ENCODE assay signal across 23 cellular contexts in the genomic region with DNA sequence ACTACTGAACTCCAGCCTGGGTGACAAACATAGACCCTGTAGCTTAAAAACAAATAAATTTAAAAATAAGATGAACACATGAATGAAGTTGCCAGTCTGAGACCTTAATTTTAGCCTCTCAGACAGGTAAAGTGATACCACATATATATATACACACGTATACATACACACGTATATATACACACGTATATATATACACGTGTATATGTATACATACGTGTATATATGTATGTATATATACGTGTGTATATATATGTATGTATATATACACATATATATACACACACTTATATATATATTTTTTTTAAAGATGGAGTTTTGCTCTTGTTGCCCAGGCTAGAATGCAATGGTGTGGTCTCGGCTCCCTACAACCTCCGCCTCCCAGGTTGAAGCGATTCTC.
A peak's percentile ranks its signal among the peaks of the same experiment; 100 is the strongest.
DNase-seq lines count a peak whose midpoint lies in the region; ATAC-seq, FAIRE-seq and TF ChIP-seq lines count a peak whose summit lies in the region.
"Had no signal": no experiment of that assay in that cellular context is flagged by ENCODE, and none has a peak within 500 bp of the region (broad histone marks: within the 10 kb centered on the region; RNA-seq: fewer than 3 reads in every experiment).

No MANE protein-coding gene starts in this region.

- H3K4me2 ChIP-seq in BLaER1 treated with 17β-estradiol and CSF1 and Interleukin-3, amounts not matched to agents 10 nM and 100 nM = peak overlapping the region in 7 of 11 experiments; percentile 18 to 64 (median 57); a peak in 10 of 22 replicates
- H3K4me2 ChIP-seq: PC-9 had no signal

- H3K27me3 ChIP-seq in BLaER1 treated with 17β-estradiol and CSF1 and Interleukin-3, amounts not matched to agents 10 nM and 100 nM = no peaks in the 10 kb centered on the region
- H3K27me3 ChIP-seq in body of pancreas (no peaks in the 10 kb centered on the region), stomach (no peaks in the 10 kb centered on the region)
- H3K27me3 ChIP-seq: MG63, SJSA1 had no signal

- no peak for DNase-seq in body of pancreas
- no peak for DNase-seq in stomach
- no peak for DNase-seq in mesothelial cell of epicardium (ENCODE audit: low spot score in 2 of 2, unreplicated experiment in 2 of 2)
- no peak for DNase-seq in T-helper 17 cell
- DNase-seq: CD8-positive, alpha-beta memory T cell; DMS 273 treated with DMSO at 0.1 percent for 48 hours; DND-41; HCEC 1CT; KBM-7; MG63; NCI-H1105 treated with DMSO at 0.1 percent for 48 hours; NCI-H1694; NCI-H2227 treated with DMSO at 0.1 percent for 48 hours; NCI-H526 treated with DMSO at 0.1 percent for 48 hours; PC-9; Right ventricle myocardium superior had no signal

- H3K27me3 Mint-ChIP-seq in mesothelial cell of epicardium (ENCODE audit: low read depth) (no peaks in the 10 kb centered on the region), T-helper 17 cell (no peaks in the 10 kb centered on the region)
- H3K27me3 Mint-ChIP-seq: CD8-positive, alpha-beta memory T cell had no signal

- TF ChIP-seq EP300 in stomach (IDR thresholded peaks at IDR 0.05) = no peak

- H3K4me3 Mint-ChIP-seq in mesothelial cell of epicardium = no peak overlapping the region
- no peak overlapping the region for H3K4me3 Mint-ChIP-seq in T-helper 17 cell
- H3K4me3 Mint-ChIP-seq: CD14-positive monocyte; CD8-positive, alpha-beta memory T cell had no signal

- no peak overlapping the region for H3K27ac ChIP-seq in BLaER1 treated with 17β-estradiol and CSF1 and Interleukin-3, amounts not matched to agents 10 nM and 100 nM
- H3K27ac ChIP-seq in body of pancreas (peak overlapping the region in 3 of 4 donors; percentile 7 to 45 (median 32)), stomach (peak overlapping the region in 3 of 5 donors; percentile 27 to 34 (median 29))
- H3K27ac ChIP-seq: PC-9, SJSA1 had no signal

- peaks cover 11 to 100% (median 37%) of the 10 kb centered on the region in 11 experiments; a peak in 17 of 22 replicates for H4K20me1 ChIP-seq in BLaER1 treated with 17β-estradiol and CSF1 and Interleukin-3, amounts not matched to agents 10 nM and 100 nM

- H3K9me3 ChIP-seq in BLaER1 treated with 17β-estradiol and CSF1 and Interleukin-3, amounts not matched to agents 10 nM and 100 nM (replicated peaks in 1 of 11) = no peaks in the 10 kb centered on the region
- no peaks in the 10 kb centered on the region for H3K9me3 ChIP-seq in body of pancreas
- H3K9me3 ChIP-seq in stomach = no peaks in the 10 kb centered on the region
- no peaks in the 10 kb centered on the region for H3K9me3 ChIP-seq in T-helper 17 cell (ENCODE audit: control insufficient read depth, low read length, poor library complexity, severe bottlenecking)
- H3K9me3 ChIP-seq: MG63, SJSA1 had no signal

- WGBS in body of pancreas, 2 donors = 75 to 78% methylated on average over 9 of the region's 9 CpGs
- 88 to 93% (median 90%) methylated on average over 9 of the region's 9 CpGs for WGBS in stomach, 5 donors

- no peaks in the 10 kb centered on the region for H3K9me3 Mint-ChIP-seq in mesothelial cell of epicardium
- H3K9me3 Mint-ChIP-seq: CD14-positive monocyte; CD8-positive, alpha-beta memory T cell had no signal

- ATAC-seq in body of pancreas = no peak
- ATAC-seq in GM19455 (IDR thresholded peaks at IDR 0.05; ENCODE audit: unreplicated experiment) = no peak
- ATAC-seq in T-helper 17 cell = no peak

- intact Hi-C loops in body of pancreas (cut with DNase I) (no loop called here), stomach (cut with DNase I; ENCODE audit: low total_unique reads) (no loop called here)

- H3K9ac ChIP-seq in BLaER1 treated with 17β-estradiol and CSF1 and Interleukin-3, amounts not matched to agents 10 nM and 100 nM = no peak overlapping the region

- H3K4me1 Mint-ChIP-seq in mesothelial cell of epicardium = peaks cover 25% of the 10 kb centered on the region
- peaks cover 15% of the 10 kb centered on the region for H3K4me1 Mint-ChIP-seq in T-helper 17 cell

- TF ChIP-seq CTCF in body of pancreas (IDR thresholded peaks at IDR 0.05) = no peak
- TF ChIP-seq CTCF in stomach (IDR thresholded peaks at IDR 0.05) = no peak
- no peak for TF ChIP-seq CTCF in mesothelial cell of epicardium (IDR thresholded peaks at IDR 0.05; ENCODE audit: unreplicated experiment)

- H3K36me3 Mint-ChIP-seq in mesothelial cell of epicardium (peaks cover 4% of the 10 kb centered on the region), T-helper 17 cell (ENCODE audit: low read depth) (no peaks in the 10 kb centered on the region)

- TF ChIP-seq POLR2A in body of pancreas (IDR thresholded peaks at IDR 0.05) (no peak), stomach (IDR thresholded peaks at IDR 0.05) (no peak)

- peaks cover 2 to 78% (median 29%) of the 10 kb centered on the region in 11 experiments; a peak in 19 of 22 replicates for H3K36me3 ChIP-seq in BLaER1 treated with 17β-estradiol and CSF1 and Interleukin-3, amounts not matched to agents 10 nM and 100 nM
- no peaks in the 10 kb centered on the region for H3K36me3 ChIP-seq in body of pancreas (replicated peaks in 1 of 2; ENCODE audit: insufficient read depth in 1 of 2, low read depth in 2 of 2)
- H3K36me3 ChIP-seq in stomach = peaks cover 0 to 8% (median 4%) of the 10 kb centered on the region in 4 donors
- H3K36me3 ChIP-seq: SJSA1 had no signal

- no peak overlapping the region for H3K27ac Mint-ChIP-seq in mesothelial cell of epicardium
- H3K27ac Mint-ChIP-seq in T-helper 17 cell = no peak overlapping the region

- FAIRE-seq in A204.1 (lab: Jason Lieb, UNC) = peak; percentile 21
- FAIRE-seq: GM18507, H1 had no signal

- no peak overlapping the region for H3K4me3 ChIP-seq in BLaER1 treated with 17β-estradiol and CSF1 and Interleukin-3, amounts not matched to agents 10 nM and 100 nM
- no peak overlapping the region for H3K4me3 ChIP-seq in body of pancreas
- no peak overlapping the region for H3K4me3 ChIP-seq in stomach
- H3K4me3 ChIP-seq: MG63, PC-9, SJSA1 had no signal

- H3K4me1 ChIP-seq in BLaER1 treated with 17β-estradiol and CSF1 and Interleukin-3, amounts not matched to agents 10 nM and 100 nM = peaks cover 0 to 20% (median 13%) of the 10 kb centered on the region in 10 experiments; a peak in 13 of 20 replicates
- H3K4me1 ChIP-seq in body of pancreas (peaks cover 67% of the 10 kb centered on the region), stomach (peaks cover 4 to 68% (median 41%) of the 10 kb centered on the region in 4 donors)
- H3K4me1 ChIP-seq: SJSA1 had no signal

Comparison
In these comparisons a context has a peak if more than half of its experiments do, and no peak if none do; other contexts are left out.
1. H3K27ac ChIP-seq: peak in body of pancreas (3 of 4) and stomach (3 of 5); none in BLaER1 treated with 17β-estradiol and CSF1 and Interleukin-3, amounts not matched to agents 10 nM and 100 nM (0 of 11).